ENCODE assay signal across 18 cellular contexts in genomic region chr1:199510314-199510713, GRCh38.
DNase-seq lines count a peak whose midpoint lies in the region; ATAC-seq and TF ChIP-seq lines count a peak whose summit lies in the region.
"Had no signal": no experiment of that assay in that cellular context is flagged by ENCODE, and none has a peak within 500 bp of the region (broad histone marks: within the 10 kb centered on the region; RNA-seq: fewer than 3 reads in every experiment).

No MANE protein-coding gene starts in this region.

- H3K27ac Mint-ChIP-seq in memory B cell: no peak overlapping the region
- H3K27ac Mint-ChIP-seq in T-helper 17 cell: no peak overlapping the region

- no peak overlapping the region for H3K27ac ChIP-seq in lower lobe of right lung
- H3K27ac ChIP-seq: C4-2B, PC-9, skin epidermis, uterus had no signal

- no peaks in the 10 kb centered on the region for H3K9me3 Mint-ChIP-seq in memory B cell
- H3K9me3 Mint-ChIP-seq: neural crest cell had no signal

- H3K36me3 Mint-ChIP-seq in memory B cell (no peaks in the 10 kb centered on the region), T-helper 17 cell (ENCODE audit: low read depth) (no peaks in the 10 kb centered on the region)

- H3K36me3 ChIP-seq in lower lobe of right lung: no peaks in the 10 kb centered on the region
- H3K36me3 ChIP-seq: uterus had no signal

- H3K27me3 ChIP-seq in lower lobe of right lung (ENCODE audit: low read depth): no peaks in the 10 kb centered on the region
- H3K27me3 ChIP-seq: uterus had no signal

- H3K4me1 Mint-ChIP-seq in memory B cell (peaks cover 14% of the 10 kb centered on the region), T-helper 17 cell (peaks cover 4% of the 10 kb centered on the region)

- intact Hi-C loops in lower lobe of right lung (cut with DNase I): no loop called here

- H3K4me3 Mint-ChIP-seq in memory B cell (no peak overlapping the region), T-helper 17 cell (no peak overlapping the region)
- H3K4me3 Mint-ChIP-seq: neural crest cell had no signal

- no peak overlapping the region for H3K4me3 ChIP-seq in lower lobe of right lung
- H3K4me3 ChIP-seq: PC-9, skin epidermis, uterus had no signal

- ATAC-seq in GM18520 (IDR thresholded peaks at IDR 0.05; ENCODE audit: unreplicated experiment): peak; percentile 91
- ATAC-seq in GM21717 (IDR thresholded peaks at IDR 0.05; ENCODE audit: unreplicated experiment): peak; percentile 83
- peak; percentile 88 for ATAC-seq in HG03159 (IDR thresholded peaks at IDR 0.05; ENCODE audit: unreplicated experiment)
- peak; percentile 37 for ATAC-seq in memory B cell (ENCODE audit: low read depth)
- no peak for ATAC-seq in lower lobe of right lung
- no peak for ATAC-seq in T-helper 17 cell

- peaks cover 2% of the 10 kb centered on the region for H3K27me3 Mint-ChIP-seq in memory B cell
- peaks cover 8% of the 10 kb centered on the region for H3K27me3 Mint-ChIP-seq in T-helper 17 cell

- H3K4me1 ChIP-seq in lower lobe of right lung: no peaks in the 10 kb centered on the region
- H3K4me1 ChIP-seq: uterus had no signal

- H3K9me3 ChIP-seq in lower lobe of right lung: no peaks in the 10 kb centered on the region
- H3K9me3 ChIP-seq in T-helper 17 cell (ENCODE audit: control insufficient read depth, low read length, poor library complexity, severe bottlenecking): no peaks in the 10 kb centered on the region
- H3K9me3 ChIP-seq: uterus had no signal

- TF ChIP-seq CTCF in lower lobe of right lung (IDR thresholded peaks at IDR 0.05): no peak

- DNase-seq in memory B cell (ENCODE audit: low spot score in 2 of 2) (no peak), lower lobe of right lung (no peak), EL (no peak), NCI-H146 (lab: John Stamatoyannopoulos, UW) (no peak), T-helper 17 cell (no peak)
- DNase-seq: amygdala, foreskin melanocyte, kidney glomerular epithelial cell, NCI-H1436, PC-9, T1000, uterus had no signal

Comparison
In these comparisons a context has a peak if more than half of its experiments do, and no peak if none do; other contexts are left out.
1. ATAC-seq: peak in GM18520 (single experiment), GM21717 (single experiment), HG03159 (single experiment) and memory B cell (single experiment); none in lower lobe of right lung (0 of 2) and T-helper 17 cell (single experiment).